In the genomic region with DNA sequence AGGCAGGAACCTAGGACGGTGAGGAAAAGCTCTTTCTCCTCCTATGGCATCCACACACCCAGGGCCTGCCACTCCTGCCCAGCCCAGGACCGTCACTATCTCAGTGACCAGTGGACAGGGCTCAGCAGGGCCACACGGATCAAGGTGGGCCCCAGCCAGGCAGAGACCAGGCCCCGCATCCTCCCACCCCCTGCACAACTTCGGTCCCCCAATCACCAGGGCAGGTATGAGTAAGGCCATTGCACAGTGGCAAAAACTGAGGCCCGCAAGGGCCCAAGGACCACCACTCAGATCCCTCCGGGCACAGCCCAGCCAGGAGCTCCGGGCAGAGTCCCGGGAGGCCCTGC, we compare ENCODE assay signal across 1 cellular context.
TF ChIP-seq lines count a peak whose summit lies in the region.

No MANE protein-coding gene starts in this region.

TF ChIP-seq in SK-N-SH, 30 proteins besides CTCF, POLR2A, EP300 and RAD21 (continued from another document):
- no peak for TF ChIP-seq NFIC (IDR thresholded peaks at IDR 0.05; ENCODE audit: borderline replicate concordance)
- TF ChIP-seq TEAD4 (IDR thresholded peaks at IDR 0.05; ENCODE audit: borderline replicate concordance, insufficient read depth), result no peak
- TF ChIP-seq ELF1 (IDR thresholded peaks at IDR 0.05), result no peak
